ENCODE assay signal across 17 cellular contexts in the genomic region with DNA sequence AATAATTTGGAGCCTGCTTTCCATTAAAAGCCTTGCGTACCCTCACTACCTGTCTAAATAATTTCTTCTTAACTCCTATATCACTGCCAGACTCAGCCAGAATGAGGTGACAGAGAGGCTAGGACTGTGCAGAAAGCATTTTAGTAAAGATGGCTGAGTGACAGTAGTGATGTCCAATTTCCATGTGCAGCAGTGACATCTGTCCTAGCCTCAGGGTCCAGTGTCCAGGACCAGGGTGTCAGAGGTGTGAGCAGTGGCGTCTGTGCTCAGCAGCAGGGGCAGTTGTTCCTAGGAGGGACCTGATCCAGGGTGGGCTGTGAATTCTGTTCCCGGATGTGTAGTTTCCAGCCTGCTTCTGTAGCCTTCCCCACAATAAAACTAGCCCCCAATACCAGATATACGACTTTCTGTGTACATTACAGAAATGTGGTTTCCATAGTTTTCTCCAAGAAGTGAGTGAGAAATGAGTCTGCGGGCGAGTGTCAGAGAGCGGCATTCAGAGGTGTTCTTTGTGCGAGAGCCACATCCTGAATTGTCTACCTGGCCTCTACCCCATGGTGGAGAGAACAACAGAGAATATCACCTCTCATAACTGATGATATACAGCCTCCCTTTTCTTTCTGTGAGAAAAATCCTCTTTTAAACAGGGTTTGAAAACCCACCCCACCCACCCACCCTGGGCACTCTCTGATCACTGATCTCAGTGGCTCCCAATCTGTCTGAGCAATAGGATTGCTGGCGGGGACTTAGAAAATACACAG. TPM values are rescaled to one million over a fixed set of nuclear protein-coding genes. Genes with fewer than 3 reads are reported as not detected.
DNase-seq lines count a peak whose midpoint lies in the region; ATAC-seq, FAIRE-seq and TF ChIP-seq lines count a peak whose summit lies in the region.
"Had no signal": no experiment of that assay in that cellular context is flagged by ENCODE, and none has a peak within 500 bp of the region (broad histone marks: within the 10 kb centered on the region; RNA-seq: fewer than 3 reads in every experiment).

No MANE protein-coding gene starts in this region.

- H3K9me3 ChIP-seq in neutrophil (peaks cover 3% of the 10 kb centered on the region), HepG2 (ENCODE audit: low read length) (no peaks in the 10 kb centered on the region)
- H3K9me3 ChIP-seq: spleen, stomach had no signal

- H3K27ac ChIP-seq in neutrophil (peak overlapping the region; percentile 36), HepG2 (ENCODE audit: extremely low read length, insufficient read depth, low read length) (no peak overlapping the region)
- H3K27ac ChIP-seq: brain microvascular endothelial cell, stomach had no signal

- TF ChIP-seq EP300 in HepG2 (IDR thresholded peaks at IDR 0.05; ENCODE audit: low read depth in 2 of 2, low read length in 2 of 2) (no peak), HepG2 (CRISPR knock-in tag; IDR thresholded peaks at IDR 0.05; ENCODE audit: borderline replicate concordance) (no peak)

- H3K4me3 Mint-ChIP-seq in activated naive CD8-positive, alpha-beta T cell treated with anti-CD3 and anti-CD28 coated beads, Interleukin-2, amount 10 ng/mL, durations not matched to agents 7 days and 5 days = no peak overlapping the region

- CTCF ChIA-PET in HepG2 (lab: Yijun Ruan, JAX; ENCODE audit: low intra/inter-chr PET ratio, low total read pairs) = no interaction called here

- peak; percentile 23 for DNase-seq in activated T-cell treated with anti-CD3 and anti-CD28 coated beads, Interleukin-2, amount 50 U/mL, for 1 hour
- no peak for DNase-seq in activated T-cell treated with anti-CD3 and anti-CD28 coated beads for 4 hours
- DNase-seq in activated naive CD8-positive, alpha-beta T cell treated with anti-CD3 and anti-CD28 coated beads, Interleukin-2, amount 10 ng/mL, durations not matched to agents 7 days and 5 days = no peak
- no peak for DNase-seq in NCI-H510A (lab: John Stamatoyannopoulos, UW)
- no peak for DNase-seq in HepG2 (ENCODE audit: low spot score)
- DNase-seq in left lobe of liver (ENCODE audit: low spot score) = no peak
- DNase-seq: brain microvascular endothelial cell, dermis blood vessel endothelial cell, DMS79, mammary epithelial cell, NCI-H2029 treated with DMSO at 0.1 percent for 48 hours, NCI-H510A treated with DMSO at 0.1 percent for 48 hours, SIG-M5, spleen, stomach had no signal

- H2AFZ ChIP-seq in HepG2 (ENCODE audit: low read length) = no peak overlapping the region

- in situ Hi-C loops in HepG2 (cut with HindIII; ENCODE audit: extremely low pct_ligation_motif_present, low pct_unique_long_range_greater_than_20kb) = loop anchor here (5.0 to 25.0 kb wide), 2 partner anchors 84 to 1464 kb away; no protein-coding TSS in a partner anchor

- TF ChIP-seq CTCF in neutrophil (IDR thresholded peaks at IDR 0.05) (no peak), HepG2 (CRISPR knock-in tag; IDR thresholded peaks at IDR 0.05) (no peak)

- TF ChIP-seq RAD21 in HepG2 (CRISPR knock-in tag; IDR thresholded peaks at IDR 0.05) = no peak

- POLR2A ChIA-PET in activated naive CD8-positive, alpha-beta T cell treated with anti-CD3 and anti-CD28 coated beads, Interleukin-2, amount 10 ng/mL, durations not matched to agents 7 days and 5 days (lab: Charles Lee) = interaction anchor here (1.0 to 1.3 kb wide), 2 partner anchors 83 to 155 kb away, joined by 3 to 4 read pairs; no protein-coding TSS in a partner anchor
- POLR2A ChIA-PET in HepG2 (lab: Yijun Ruan, JAX) = no interaction called here

- intact Hi-C loops in HepG2 (cut with micrococcal nuclease; ENCODE audit: unreplicated experiment) = no loop called here

- peak; percentile 11 for TF ChIP-seq POLR2A in GM19099 (IDR thresholded peaks at IDR 0.05; ENCODE audit: extremely low read depth, insufficient read length, low read depth)
- TF ChIP-seq POLR2A in HepG2 (IDR thresholded peaks at IDR 0.05; ENCODE audit: insufficient read depth in 1 of 2, low read depth in 2 of 2, low read length in 2 of 2) = no peak

- H3K36me3 ChIP-seq in neutrophil (peaks cover 50% of the 10 kb centered on the region), HepG2 (replicated peaks in 1 of 2; ENCODE audit: control insufficient read depth in 1 of 2, insufficient read depth in 2 of 2, low read length in 2 of 2) (no peaks in the 10 kb centered on the region)
- H3K36me3 ChIP-seq: brain microvascular endothelial cell had no signal

- no peaks in the 10 kb centered on the region for H3K27me3 Mint-ChIP-seq in activated naive CD8-positive, alpha-beta T cell treated with anti-CD3 and anti-CD28 coated beads, Interleukin-2, amount 10 ng/mL, durations not matched to agents 7 days and 5 days

- 24% methylated on average over 9 of the region's 9 CpGs for WGBS in HepG2 (ENCODE audit: low lambda C conversion rate)

- no peaks in the 10 kb centered on the region for H4K20me1 ChIP-seq in HepG2 (ENCODE audit: insufficient read depth, low read length)

- peaks cover 36% of the 10 kb centered on the region for H3K36me3 Mint-ChIP-seq in activated naive CD8-positive, alpha-beta T cell treated with anti-CD3 and anti-CD28 coated beads, Interleukin-2, amount 10 ng/mL, durations not matched to agents 7 days and 5 days

- no peak overlapping the region for H3K4me2 ChIP-seq in HepG2 (ENCODE audit: low read depth, low read length)

- FAIRE-seq in HepG2 (lab: Jason Lieb, UNC) = no peak

- no peak overlapping the region for H3K9ac ChIP-seq in HepG2 (ENCODE audit: insufficient read depth, low read depth, low read length)

- H3K4me1 Mint-ChIP-seq in activated naive CD8-positive, alpha-beta T cell treated with anti-CD3 and anti-CD28 coated beads, Interleukin-2, amount 10 ng/mL, durations not matched to agents 7 days and 5 days = peaks cover 41% of the 10 kb centered on the region

- H3K79me2 ChIP-seq in HepG2 (ENCODE audit: insufficient read depth, low read length) = no peaks in the 10 kb centered on the region

- peak overlapping the region; percentile 54 for H3K27ac Mint-ChIP-seq in activated naive CD8-positive, alpha-beta T cell treated with anti-CD3 and anti-CD28 coated beads, Interleukin-2, amount 10 ng/mL, durations not matched to agents 7 days and 5 days

- no peaks in the 10 kb centered on the region for H3K9me3 Mint-ChIP-seq in activated naive CD8-positive, alpha-beta T cell treated with anti-CD3 and anti-CD28 coated beads, Interleukin-2, amount 10 ng/mL, durations not matched to agents 7 days and 5 days

- BruUV-seq in HepG2 (replicated peaks; lab: Mats Ljungman, UMichigan) = no TSS peak

- H3K27me3 ChIP-seq in neutrophil (peaks cover 8% of the 10 kb centered on the region), HepG2 (ENCODE audit: control insufficient read depth in 1 of 2, insufficient read depth in 2 of 2, low read length in 2 of 2) (peaks cover 0 to 11% of the 10 kb centered on the region in 2 experiments; a peak in 1 of 5 replicates)
- H3K27me3 ChIP-seq: brain microvascular endothelial cell, spleen, stomach had no signal

- no peak overlapping the region for H3K4me3 ChIP-seq in neutrophil (ENCODE audit: low read depth in 1 of 2, low read length in 1 of 2)
- H3K4me3 ChIP-seq in HepG2 (replicated peaks in 1 of 3; ENCODE audit: insufficient read depth in 1 of 3, low read depth in 2 of 3, low read length in 3 of 3) = no peak overlapping the region
- H3K4me3 ChIP-seq: spleen, stomach had no signal

- peaks cover 30 to 35% of the 10 kb centered on the region in 2 experiments for H3K4me1 ChIP-seq in neutrophil (ENCODE audit: control insufficient read depth in 1 of 2, insufficient read depth in 1 of 2, low read depth in 1 of 2, low read length in 1 of 2)
- peaks cover 9% of the 10 kb centered on the region; the same call in 1 of the 2 replicates for H3K4me1 ChIP-seq in HepG2 (ENCODE audit: insufficient read depth, low read length)

- peak; percentile 32 for ATAC-seq in activated naive CD8-positive, alpha-beta T cell treated with anti-CD3 and anti-CD28 coated beads, Interleukin-2, amount 10 ng/mL, durations not matched to agents 7 days and 5 days (ENCODE audit: low read depth)
- ATAC-seq in HepG2 = no peak
- no peak for ATAC-seq in left lobe of liver

RNA-seq across cellular contexts. Expression of gene HLA-B, which starts 5.8 kb away (rescaled TPM):
- total RNA-seq in activated naive CD8-positive, alpha-beta T cell treated with anti-CD3 and anti-CD28 coated beads, Interleukin-2, amount 10 ng/mL, durations not matched to agents 7 days and 5 days = 1,000 to 10,000 TPM; 5,415 to 5,542 TPM
- total RNA-seq in HepG2 (2016; rRNA removed; fragmentation: Illumina TruSeq; extraction: Trizol) = 15.5 and 35.3 TPM in 2 replicates
- 4.5 and 5.9 TPM in 2 replicates for total RNA-seq in HepG2 (2016; cell fraction: cytosol; rRNA removed; fragmentation: Illumina TruSeq; extraction: Trizol; ENCODE audit: low read depth)
- 21.5 and 54.7 TPM in 2 replicates for total RNA-seq in HepG2 (2016; cell fraction: insoluble cytoplasmic fraction; rRNA removed; fragmentation: Illumina TruSeq; extraction: Trizol)
- total RNA-seq in HepG2 (2016; cell fraction: membrane; rRNA removed; fragmentation: Illumina TruSeq; extraction: Trizol) = 7.5 and 8.0 TPM in 2 replicates
- total RNA-seq in HepG2 (2016; cell fraction: nucleus; rRNA removed; fragmentation: Illumina TruSeq; extraction: Trizol) = 40.3 and 68.5 TPM in 2 replicates
- 88.9 and 228 TPM in 2 replicates for polyA plus RNA-seq in HepG2 (2011; rRNA removed)
- 88.0 and 248 TPM in 2 replicates for polyA plus RNA-seq in HepG2 (2011; cell fraction: cytosol; rRNA removed)
- polyA plus RNA-seq in HepG2 (2011; cell fraction: nucleus; rRNA removed) = 72.3 and 226 TPM in 2 replicates
- polyA plus RNA-seq in HepG2 (2012) = 132 and 223 TPM in 2 replicates
- 8.8 and 12.2 TPM in 2 replicates for polyA plus RNA-seq in HepG2 (2016; cell fraction: cytosol; fragmentation: Illumina TruSeq; extraction: Trizol; ENCODE audit: low read depth)
- polyA plus RNA-seq in HepG2 (2016; cell fraction: insoluble cytoplasmic fraction; fragmentation: Illumina TruSeq; extraction: Trizol; ENCODE audit: low read depth) = 21.0 and 27.1 TPM in 2 replicates
- polyA plus RNA-seq in HepG2 (2016; cell fraction: membrane; fragmentation: Illumina TruSeq; extraction: Trizol; ENCODE audit: low read depth) = 7.9 and 9.2 TPM in 2 replicates
- polyA plus RNA-seq in HepG2 (2016; cell fraction: nucleus; fragmentation: Illumina TruSeq; extraction: Trizol; ENCODE audit: insufficient read depth, low read depth) = 79.7 and 85.9 TPM in 2 replicates
- polyA minus RNA-seq in HepG2 (2011; rRNA and poly(A)+ RNA removed; ENCODE audit: low replicate concordance) = 49.6 and 219 TPM in 2 replicates
- polyA minus RNA-seq in HepG2 (2011; cell fraction: cytosol; rRNA and poly(A)+ RNA removed) = 19.6 and 37.6 TPM in 2 replicates
- polyA minus RNA-seq in HepG2 (2011; cell fraction: nucleus; rRNA and poly(A)+ RNA removed) = 4.6 and 44.0 TPM in 2 replicates
- total RNA-seq in left lobe of liver = 291 TPM

RNA-seq across cellular contexts. Expression of gene MICA, which starts 52.2 kb away (rescaled TPM):
- total RNA-seq in activated naive CD8-positive, alpha-beta T cell treated with anti-CD3 and anti-CD28 coated beads, Interleukin-2, amount 10 ng/mL, durations not matched to agents 7 days and 5 days = 10 to 100 TPM; 24.1 to 25.8 TPM
- 20.5 and 38.1 TPM in 2 replicates for total RNA-seq in HepG2 (2016; rRNA removed; fragmentation: Illumina TruSeq; extraction: Trizol)
- total RNA-seq in HepG2 (2016; cell fraction: cytosol; rRNA removed; fragmentation: Illumina TruSeq; extraction: Trizol; ENCODE audit: low read depth) = 12.0 and 12.9 TPM in 2 replicates
- total RNA-seq in HepG2 (2016; cell fraction: insoluble cytoplasmic fraction; rRNA removed; fragmentation: Illumina TruSeq; extraction: Trizol) = 20.8 and 39.1 TPM in 2 replicates
- 19.5 and 19.6 TPM in 2 replicates for total RNA-seq in HepG2 (2016; cell fraction: membrane; rRNA removed; fragmentation: Illumina TruSeq; extraction: Trizol)
- 32.4 and 40.0 TPM in 2 replicates for total RNA-seq in HepG2 (2016; cell fraction: nucleus; rRNA removed; fragmentation: Illumina TruSeq; extraction: Trizol)
- 21.6 and 29.3 TPM in 2 replicates for polyA plus RNA-seq in HepG2 (2011; rRNA removed)
- 28.9 and 34.6 TPM in 2 replicates for polyA plus RNA-seq in HepG2 (2011; cell fraction: cytosol; rRNA removed)
- 28.9 and 39.2 TPM in 2 replicates for polyA plus RNA-seq in HepG2 (2011; cell fraction: nucleus; rRNA removed)
- 19.3 and 38.6 TPM in 2 replicates for polyA plus RNA-seq in HepG2 (2012)
- 9.5 TPM in 2 replicates for polyA plus RNA-seq in HepG2 (2016; cell fraction: cytosol; fragmentation: Illumina TruSeq; extraction: Trizol; ENCODE audit: low read depth)
- polyA plus RNA-seq in HepG2 (2016; cell fraction: insoluble cytoplasmic fraction; fragmentation: Illumina TruSeq; extraction: Trizol; ENCODE audit: low read depth) = 17.8 and 18.4 TPM in 2 replicates
- polyA plus RNA-seq in HepG2 (2016; cell fraction: membrane; fragmentation: Illumina TruSeq; extraction: Trizol; ENCODE audit: low read depth) = 13.7 and 14.7 TPM in 2 replicates
- 58.2 and 58.4 TPM in 2 replicates for polyA plus RNA-seq in HepG2 (2016; cell fraction: nucleus; fragmentation: Illumina TruSeq; extraction: Trizol; ENCODE audit: insufficient read depth, low read depth)
- 22.9 and 58.3 TPM in 2 replicates for polyA minus RNA-seq in HepG2 (2011; rRNA and poly(A)+ RNA removed; ENCODE audit: low replicate concordance)
- polyA minus RNA-seq in HepG2 (2011; cell fraction: cytosol; rRNA and poly(A)+ RNA removed) = 11.5 and 17.3 TPM in 2 replicates
- 10.6 and 18.5 TPM in 2 replicates for polyA minus RNA-seq in HepG2 (2011; cell fraction: nucleus; rRNA and poly(A)+ RNA removed)
- total RNA-seq in left lobe of liver = 6.3 TPM

Comparison
In these comparisons a context has a peak if more than half of its experiments do, and no peak if none do; other contexts are left out.
1. RNA of gene HLA-B, which starts 5.8 kb away (total RNA-seq): 5,415 to 5,542 TPM in activated naive CD8-positive, alpha-beta T cell treated with anti-CD3 and anti-CD28 coated beads, Interleukin-2, amount 10 ng/mL, durations not matched to agents 7 days and 5 days; 291 TPM in left lobe of liver (single experiment) and 4.5 to 68.5 TPM in HepG2; every median in the first group is over 10 times any median in the second.